Comparison of ENCODE assay signal across 27 cellular contexts in genomic region chr9:37002036-37002412, GRCh38. TPM values are rescaled to one million over a fixed set of nuclear protein-coding genes. Genes with fewer than 3 reads are reported as not detected.
DNase-seq lines count a peak whose midpoint lies in the region; ATAC-seq and TF ChIP-seq lines count a peak whose summit lies in the region.
"Had no signal": no experiment of that assay in that cellular context is flagged by ENCODE, and none has a peak within 500 bp of the region (broad histone marks: within the 10 kb centered on the region; RNA-seq: fewer than 3 reads in every experiment).

No MANE protein-coding gene starts in this region.

- no peak for DNase-seq in activated naive CD8-positive, alpha-beta T cell treated with anti-CD3 and anti-CD28 coated beads, Interleukin-2, amount 10 ng/mL, durations not matched to agents 7 days and 5 days
- DNase-seq in NCI-H69 (lab: John Stamatoyannopoulos, UW) (no peak), iPS-NIHi7 (ENCODE audit: extremely low spot score) (no peak)
- DNase-seq: activated CD4-positive, alpha-beta T cell treated with anti-CD3 and anti-CD28 coated beads, Interleukin-2, amount 50 U/mL, for 48 hours; Calu3; dermis blood vessel endothelial cell; DND-41; HFFc6; immature natural killer cell; mesendoderm; NCI-H146; NCI-H510A; small intestine; stimulated activated CD4-positive, alpha-beta T cell treated with anti-CD3 and anti-CD28 coated beads, Interleukin-2, amount 100 ng/mL, for 24 hours had no signal

- H3K27me3 ChIP-seq in DOHH2 (ENCODE audit: control insufficient read depth, low read length) (no peaks in the 10 kb centered on the region), HUES64 (ENCODE audit: insufficient read depth, low read length) (peaks cover 85% of the 10 kb centered on the region), mononuclear cell (ENCODE audit: insufficient read depth, low read length) (peaks cover 43% of the 10 kb centered on the region)

- no peak for ATAC-seq in activated naive CD8-positive, alpha-beta T cell treated with anti-CD3 and anti-CD28 coated beads, Interleukin-2, amount 10 ng/mL, durations not matched to agents 7 days and 5 days (ENCODE audit: low read depth)
- ATAC-seq in GM21529 (IDR thresholded peaks at IDR 0.05; ENCODE audit: unreplicated experiment) (no peak), HG03521 (IDR thresholded peaks at IDR 0.05; ENCODE audit: unreplicated experiment) (no peak)
- ATAC-seq: left lobe of liver, Panc1 had no signal

- peaks cover 99% of the 10 kb centered on the region for H3K79me2 ChIP-seq in DOHH2 (ENCODE audit: control insufficient read depth, low read length)

- peaks cover 98% of the 10 kb centered on the region for H3K4me1 ChIP-seq in DOHH2 (ENCODE audit: control insufficient read depth, low read length)
- peaks cover 10% of the 10 kb centered on the region for H3K4me1 ChIP-seq in HUES64 (ENCODE audit: insufficient read depth, low read length)
- peaks cover 53% of the 10 kb centered on the region for H3K4me1 ChIP-seq in mononuclear cell (ENCODE audit: insufficient read depth, low read length)

- no peak overlapping the region for H3K27ac Mint-ChIP-seq in activated naive CD8-positive, alpha-beta T cell treated with anti-CD3 and anti-CD28 coated beads, Interleukin-2, amount 10 ng/mL, durations not matched to agents 7 days and 5 days
- H3K27ac Mint-ChIP-seq: HFFc6, immature natural killer cell had no signal

- H3K4me3 ChIP-seq in DOHH2 (ENCODE audit: low read length) (peak overlapping the region; percentile 69), HUES64 (ENCODE audit: low read length) (peak overlapping the region; percentile 45; the same call in 1 of the 2 replicates), mononuclear cell (ENCODE audit: low read length) (peak overlapping the region; percentile 26)
- H3K4me3 ChIP-seq: thoracic aorta had no signal

- peak overlapping the region; percentile 95 for H3K27ac ChIP-seq in DOHH2 (ENCODE audit: low read depth, low read length)
- H3K27ac ChIP-seq in HUES64 (ENCODE audit: low read depth, low read length): no peak overlapping the region
- H3K27ac ChIP-seq: C4-2B, KMS-11, thoracic aorta had no signal

- no peaks in the 10 kb centered on the region for H3K9me2 ChIP-seq in DOHH2 (replicated peaks; ENCODE audit: control insufficient read depth, low read length)

- H3K27me3 Mint-ChIP-seq in activated naive CD8-positive, alpha-beta T cell treated with anti-CD3 and anti-CD28 coated beads, Interleukin-2, amount 10 ng/mL, durations not matched to agents 7 days and 5 days: peaks cover 57% of the 10 kb centered on the region

- H3K9me3 ChIP-seq in DOHH2 (ENCODE audit: control insufficient read depth, insufficient read depth, low read length) (no peaks in the 10 kb centered on the region), HUES64 (ENCODE audit: insufficient read depth, low read depth, low read length) (no peaks in the 10 kb centered on the region), mononuclear cell (ENCODE audit: low read depth, low read length) (no peaks in the 10 kb centered on the region)
- H3K9me3 ChIP-seq: thoracic aorta had no signal

- H3K9me3 Mint-ChIP-seq in activated naive CD8-positive, alpha-beta T cell treated with anti-CD3 and anti-CD28 coated beads, Interleukin-2, amount 10 ng/mL, durations not matched to agents 7 days and 5 days: no peaks in the 10 kb centered on the region
- H3K9me3 Mint-ChIP-seq: central memory CD8-positive, alpha-beta T cell; HFFc6; immature natural killer cell had no signal

- H3K9ac ChIP-seq in HUES64 (ENCODE audit: low read depth, low read length): no peak overlapping the region
- H3K9ac ChIP-seq: KMS-11 had no signal

- WGBS in HUES64: 62% methylated on average over 11 of the region's 11 CpGs

- H3K36me3 ChIP-seq in DOHH2 (ENCODE audit: control insufficient read depth, low read length) (peaks cover 96% of the 10 kb centered on the region), HUES64 (ENCODE audit: insufficient read depth, low read length) (no peaks in the 10 kb centered on the region)
- H3K36me3 ChIP-seq: thoracic aorta had no signal

- peaks cover 5% of the 10 kb centered on the region; the same call in 1 of the 2 replicates for H4K20me1 ChIP-seq in DOHH2 (ENCODE audit: control insufficient read depth, insufficient read depth, low read depth, low read length)

- no peaks in the 10 kb centered on the region for H3K4me1 Mint-ChIP-seq in activated naive CD8-positive, alpha-beta T cell treated with anti-CD3 and anti-CD28 coated beads, Interleukin-2, amount 10 ng/mL, durations not matched to agents 7 days and 5 days
- H3K4me1 Mint-ChIP-seq: central memory CD8-positive, alpha-beta T cell; immature natural killer cell had no signal

- POLR2A ChIA-PET in activated naive CD8-positive, alpha-beta T cell treated with anti-CD3 and anti-CD28 coated beads, Interleukin-2, amount 10 ng/mL, durations not matched to agents 7 days and 5 days (lab: Charles Lee): no interaction called here

- peak overlapping the region; percentile 81 for H3K4me2 ChIP-seq in DOHH2 (ENCODE audit: low read length)
- H3K4me2 ChIP-seq: KMS-11 had no signal

- no peak for TF ChIP-seq CTCF in DOHH2 (IDR thresholded peaks at IDR 0.05; ENCODE audit: low read depth, low read length, poor library complexity, severe bottlenecking)

- peaks cover 32% of the 10 kb centered on the region for H3F3A ChIP-seq in DOHH2 (ENCODE audit: control insufficient read depth, insufficient read depth)

- H3K36me3 Mint-ChIP-seq in activated naive CD8-positive, alpha-beta T cell treated with anti-CD3 and anti-CD28 coated beads, Interleukin-2, amount 10 ng/mL, durations not matched to agents 7 days and 5 days: no peaks in the 10 kb centered on the region

- H3K4me3 Mint-ChIP-seq in activated naive CD8-positive, alpha-beta T cell treated with anti-CD3 and anti-CD28 coated beads, Interleukin-2, amount 10 ng/mL, durations not matched to agents 7 days and 5 days: peak overlapping the region; percentile 39
- H3K4me3 Mint-ChIP-seq: central memory CD8-positive, alpha-beta T cell; HFFc6; immature natural killer cell had no signal

RNA-seq across cellular contexts. Expression of gene PAX5, which starts 32.0 kb away (rescaled TPM):
- 1.6 TPM for polyA plus RNA-seq in HUES64 (2013, experiment 1 of 2)
- polyA plus RNA-seq in HUES64 (2013, experiment 2 of 2): 3.3 TPM
- 1 to 10 TPM in 1 of 2 experiments, under 1 TPM in 1; 0.89 to 1.1 TPM for total RNA-seq in activated naive CD8-positive, alpha-beta T cell treated with anti-CD3 and anti-CD28 coated beads, Interleukin-2, amount 10 ng/mL, durations not matched to agents 7 days and 5 days
- total RNA-seq in mononuclear cell: 12.6 TPM
- total RNA-seq: Calu3, dermis blood vessel endothelial cell, fibroblast of lung, glomerular endothelial cell, HFFc6 had no signal
- polyA plus RNA-seq: fibroblast of lung had no signal
